Comparison of ENCODE assay signal across 19 cellular contexts in genomic region chr15:23384371-23384770, GRCh38. TPM values are rescaled to one million over a fixed set of nuclear protein-coding genes. Genes with fewer than 3 reads are reported as not detected.
DNase-seq lines count a peak whose midpoint lies in the region; ATAC-seq and TF ChIP-seq lines count a peak whose summit lies in the region.
"Had no signal": no experiment of that assay in that cellular context is flagged by ENCODE, and none has a peak within 500 bp of the region (broad histone marks: within the 10 kb centered on the region; RNA-seq: fewer than 3 reads in every experiment).

No MANE protein-coding gene starts in this region.

- intact Hi-C loops in mucosa of descending colon (cut with DNase I, micrococcal nuclease) = no loop called here

- DNase-seq in COLO668 (lab: John Stamatoyannopoulos, UW; ENCODE audit: unreplicated experiment) (peak; percentile 8), NCI-H748 treated with DMSO at 0.1 percent for 48 hours (lab: John Stamatoyannopoulos, UW) (peak; percentile 4), mucosa of descending colon (no peak), NCI-H446 (lab: John Stamatoyannopoulos, UW) (no peak)
- peak; percentile 69 for DNase-seq in Jurkat, Clone E6-1 (ENCODE audit: low read depth, low spot score)
- no peak for DNase-seq in stimulated activated CD4-positive, alpha-beta T cell treated with anti-CD3 and anti-CD28 coated beads, Interleukin-2, amount 100 ng/mL, for 48 hours
- DNase-seq: BE2C; CD4-positive, alpha-beta memory T cell; DMS79; NCI-H1436; NCI-H2029; NCI-H526 treated with DMSO at 0.1 percent for 48 hours; T1000 had no signal

- H3K36me3 ChIP-seq in mucosa of descending colon (ENCODE audit: low read depth) = no peaks in the 10 kb centered on the region
- H3K36me3 ChIP-seq: BE2C, SJCRH30 had no signal

- ATAC-seq in mucosa of descending colon (peak; percentile 27), GM21528 (IDR thresholded peaks at IDR 0.05; ENCODE audit: low FRiP score, unreplicated experiment) (no peak)
- ATAC-seq: K562 had no signal

- H3K4me1 ChIP-seq in mucosa of descending colon (ENCODE audit: low read depth) = no peaks in the 10 kb centered on the region
- H3K4me1 ChIP-seq: BE2C, SJCRH30 had no signal

- no peaks in the 10 kb centered on the region for H3K9me3 ChIP-seq in mucosa of descending colon
- H3K9me3 ChIP-seq: BE2C, SJCRH30 had no signal

- no peak overlapping the region for H3K4me3 ChIP-seq in Jurkat, Clone E6-1 (ENCODE audit: low read length)
- H3K4me3 ChIP-seq in mucosa of descending colon = no peak overlapping the region
- H3K4me3 ChIP-seq: K562, SJCRH30 had no signal

- no peak for TF ChIP-seq CTCF in mucosa of descending colon (IDR thresholded peaks at IDR 0.05)

RNA-seq across cellular contexts. Expression of gene GOLGA8S, which starts 29.8 kb away (rescaled TPM):
- polyA plus RNA-seq in Jurkat, Clone E6-1 (2012; ENCODE audit: insufficient read depth, insufficient read length) = 0.45 TPM
- total RNA-seq in mucosa of descending colon = under 1 TPM; 0.07 to 0.38 (median 0.32) TPM
- total RNA-seq: H4, K562 had no signal
- polyA plus RNA-seq: CD4-positive, alpha-beta memory T cell had no signal

RNA-seq across cellular contexts. Expression of gene GOLGA6L26, which starts 50.4 kb away (rescaled TPM):
- polyA plus RNA-seq in Jurkat, Clone E6-1 (2012; ENCODE audit: insufficient read depth, insufficient read length) = not detected
- total RNA-seq in mucosa of descending colon = not detected
- total RNA-seq: CD4-positive, alpha-beta memory T cell; H4; K562; SJCRH30; T-helper 1 cell treated with Interleukin-12 subunit alpha and Interleukin-12 subunit beta and Interleukin-4 antibody, amounts not matched to agents 30 ng/mL and 1 ng/mL, for 36 hours had no signal
- polyA plus RNA-seq: AG04450; CD4-positive, alpha-beta memory T cell; K562 had no signal

Comparison
In these comparisons a context has a peak if more than half of its experiments do, and no peak if none do; other contexts are left out.
1. DNase-seq: peak in COLO668 (single experiment), Jurkat, Clone E6-1 (single experiment) and NCI-H748 treated with DMSO at 0.1 percent for 48 hours (single experiment); none in mucosa of descending colon (0 of 3), NCI-H446 (0 of 2) and stimulated activated CD4-positive, alpha-beta T cell treated with anti-CD3 and anti-CD28 coated beads, Interleukin-2, amount 100 ng/mL, for 48 hours (0 of 2).